In genomic region chr7:151454932-151455530, GRCh38 we compare ENCODE assay signal across 17 cellular contexts. TPM values are rescaled to one million over a fixed set of nuclear protein-coding genes. Genes with fewer than 3 reads are reported as not detected.
DNase-seq lines count a peak whose midpoint lies in the region; TF ChIP-seq lines count a peak whose summit lies in the region.
"Had no signal": no experiment of that assay in that cellular context is flagged by ENCODE, and none has a peak within 500 bp of the region (broad histone marks: within the 10 kb centered on the region; RNA-seq: fewer than 3 reads in every experiment).

No MANE protein-coding gene starts in this region.

- DNase-seq in activated effector memory CD4-positive, alpha-beta T cell treated with anti-CD3 and anti-CD28 coated beads, Interleukin-2, amount 50 U/mL, for 16 hours, result peak; percentile 52
- no peak for DNase-seq in activated effector memory CD4-positive, alpha-beta T cell treated with Interleukin-2 at 50 U/mL for 16 hours
- peak; percentile 9 for DNase-seq in colonic mucosa
- DNase-seq in neural progenitor cell (ENCODE audit: low spot score), result no peak
- peak; percentile 13 to 15 for DNase-seq in uterus
- DNase-seq in amygdala (lab: John Stamatoyannopoulos, UW), result no peak
- DNase-seq in NCI-H2171 treated with DMSO at 0.1 percent for 48 hours (lab: John Stamatoyannopoulos, UW), result no peak
- DNase-seq: ACHN; CD4-positive, CD25-positive, alpha-beta regulatory T cell; KG1; NCI-H1092; NCI-H187 treated with DMSO at 0.1 percent for 48 hours; NCI-H446 treated with DMSO at 0.1 percent for 48 hours; NCI-H748 treated with DMSO at 0.1 percent for 48 hours; PC-9 had no signal

- H3K4me1 ChIP-seq in colonic mucosa (peaks cover 5% of the 10 kb centered on the region), neural progenitor cell (peaks cover 19% of the 10 kb centered on the region), uterus (peaks cover 0 to 3% of the 10 kb centered on the region in 2 donors)

- H3K9me3 ChIP-seq in colonic mucosa, result no peaks in the 10 kb centered on the region
- no peaks in the 10 kb centered on the region for H3K9me3 ChIP-seq in neural progenitor cell (ENCODE audit: low read depth)
- H3K9me3 ChIP-seq in uterus, result no peaks in the 10 kb centered on the region

- no peak for TF ChIP-seq CTCF in colonic mucosa (IDR thresholded peaks at IDR 0.05)
- TF ChIP-seq CTCF in neural progenitor cell (IDR thresholded peaks at IDR 0.05), result no peak
- TF ChIP-seq CTCF in uterus (IDR thresholded peaks at IDR 0.05), result no peak

- H3K79me2 ChIP-seq in neural progenitor cell (ENCODE audit: low read depth), result no peaks in the 10 kb centered on the region

- no peak overlapping the region for H3K4me3 Mint-ChIP-seq in neural progenitor cell
- H3K4me3 Mint-ChIP-seq: CD4-positive, CD25-positive, alpha-beta regulatory T cell had no signal

- H3K9ac ChIP-seq in colonic mucosa (ENCODE audit: low read depth in 2 of 2, low read length in 2 of 2) (no peak overlapping the region), neural progenitor cell (no peak overlapping the region)

- H3K27me3 ChIP-seq in colonic mucosa (no peaks in the 10 kb centered on the region), neural progenitor cell (no peaks in the 10 kb centered on the region), uterus (no peaks in the 10 kb centered on the region)

- H3K4me2 ChIP-seq in neural progenitor cell, result no peak overlapping the region
- H3K4me2 ChIP-seq: PC-9 had no signal

- intact Hi-C loops in colonic mucosa (cut with DNase I), result no loop called here
- intact Hi-C loops in uterus (cut with DNase I; ENCODE audit: low total_unique reads), result no loop called here

- H3K27ac ChIP-seq in colonic mucosa (no peak overlapping the region), neural progenitor cell (no peak overlapping the region), uterus (no peak overlapping the region)
- H3K27ac ChIP-seq: PC-9 had no signal

- H2AFZ ChIP-seq in neural progenitor cell (replicated peaks), result no peak overlapping the region
- H2AFZ ChIP-seq: PC-9 had no signal

- peak overlapping the region; percentile 7 for H3K27ac Mint-ChIP-seq in neural progenitor cell
- H3K27ac Mint-ChIP-seq: CD4-positive, CD25-positive, alpha-beta regulatory T cell had no signal

- TF ChIP-seq POLR2A in uterus (IDR thresholded peaks at IDR 0.05), result no peak

- H3K4me1 Mint-ChIP-seq in neural progenitor cell, result peaks cover 23% of the 10 kb centered on the region
- H3K4me1 Mint-ChIP-seq: CD4-positive, CD25-positive, alpha-beta regulatory T cell had no signal

- H3F3A ChIP-seq in neural progenitor cell (ENCODE audit: low read depth), result peaks cover 4% of the 10 kb centered on the region

- peaks cover 2% of the 10 kb centered on the region for H3K36me3 Mint-ChIP-seq in neural progenitor cell
- H3K36me3 Mint-ChIP-seq: CD4-positive, CD25-positive, alpha-beta regulatory T cell had no signal

- H3K4me3 ChIP-seq in colonic mucosa, result no peak overlapping the region
- no peak overlapping the region for H3K4me3 ChIP-seq in neural progenitor cell
- no peak overlapping the region for H3K4me3 ChIP-seq in uterus
- H3K4me3 ChIP-seq: PC-9 had no signal

- H3K36me3 ChIP-seq in colonic mucosa, result no peaks in the 10 kb centered on the region
- H3K36me3 ChIP-seq in neural progenitor cell, result no peaks in the 10 kb centered on the region
- no peaks in the 10 kb centered on the region for H3K36me3 ChIP-seq in uterus

- H3K27me3 Mint-ChIP-seq in neural progenitor cell (ENCODE audit: insufficient read depth, low read depth), result peaks cover 7% of the 10 kb centered on the region

- peaks cover 4% of the 10 kb centered on the region for H3K9me3 Mint-ChIP-seq in neural progenitor cell

- no peaks in the 10 kb centered on the region for H4K20me1 ChIP-seq in neural progenitor cell (ENCODE audit: low read depth)

RNA-seq across cellular contexts. Expression of gene CRYGN, which starts 15.1 kb away (rescaled TPM):
- total RNA-seq in colonic mucosa, result not detected
- total RNA-seq in neural progenitor cell (ENCODE audit: low replicate concordance), result 1.1 TPM in 1 of 2 replicates, not detected in the other
- 1 to 10 TPM in 2 of 4 donors, under 1 TPM in 1, not detected in 1; 0.73 to 2.9 (median 2.4) TPM for total RNA-seq in uterus
- total RNA-seq: H4, M059J had no signal

RNA-seq across cellular contexts. Expression of gene WDR86, which starts 45.2 kb away (rescaled TPM):
- total RNA-seq in colonic mucosa (1 to 10 TPM in 1 of 2 donors, not detected in 1; 1.2 TPM), neural progenitor cell (ENCODE audit: low replicate concordance) (15.0 and 33.0 TPM in 2 replicates), uterus (100 to 1,000 TPM in 1 of 4 donors, 10 to 100 TPM in 2, 1 to 10 TPM in 1; 3.2 to 100 (median 53.4) TPM)
- total RNA-seq: H4 had no signal

Comparison
In these comparisons a context has a peak if more than half of its experiments do, and no peak if none do; other contexts are left out.
1. DNase-seq: peak in activated effector memory CD4-positive, alpha-beta T cell treated with anti-CD3 and anti-CD28 coated beads, Interleukin-2, amount 50 U/mL, for 16 hours (single experiment), colonic mucosa (single experiment) and uterus (2 of 2); none in activated effector memory CD4-positive, alpha-beta T cell treated with Interleukin-2 at 50 U/mL for 16 hours (single experiment), neural progenitor cell (single experiment), amygdala (0 of 56) and NCI-H2171 treated with DMSO at 0.1 percent for 48 hours (single experiment).